16 cellular contexts compared by ENCODE assay signal in the genomic region with DNA sequence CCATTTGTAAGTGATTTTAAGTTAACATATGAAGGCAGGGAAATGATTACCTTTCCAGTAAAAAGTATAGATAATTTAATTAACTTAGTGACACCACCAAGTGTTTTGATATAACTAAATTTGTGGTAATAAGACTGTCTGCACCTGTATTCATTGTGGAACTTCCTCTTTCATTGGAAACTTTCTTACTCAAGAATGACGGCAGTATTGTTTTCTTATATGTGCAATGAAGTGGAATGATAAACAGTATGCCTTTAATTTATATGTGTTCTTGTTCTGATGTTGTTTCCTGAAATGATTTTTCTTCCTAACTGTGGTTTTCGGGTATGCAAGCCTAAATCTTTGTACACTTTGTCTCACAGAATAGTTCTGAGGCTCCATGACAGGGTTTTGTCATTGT. TPM values are rescaled to one million over a fixed set of nuclear protein-coding genes. Genes with fewer than 3 reads are reported as not detected.
DNase-seq lines count a peak whose midpoint lies in the region; ATAC-seq and TF ChIP-seq lines count a peak whose summit lies in the region.
"Had no signal": no experiment of that assay in that cellular context is flagged by ENCODE, and none has a peak within 500 bp of the region (broad histone marks: within the 10 kb centered on the region; RNA-seq: fewer than 3 reads in every experiment).

No MANE protein-coding gene starts in this region.

- no peaks in the 10 kb centered on the region for H3K79me2 ChIP-seq in DOHH2 (ENCODE audit: control insufficient read depth, low read length)

- no peaks in the 10 kb centered on the region for H4K20me1 ChIP-seq in DOHH2 (ENCODE audit: control insufficient read depth, insufficient read depth, low read depth, low read length)

- intact Hi-C loops in posterior cingulate gyrus (cut with DNase I) = no loop called here

- no peak for TF ChIP-seq EP300 in suprapubic skin (IDR thresholded peaks at IDR 0.05)

- H3K4me1 ChIP-seq in DOHH2 (ENCODE audit: control insufficient read depth, low read length) = peaks cover 52% of the 10 kb centered on the region
- no peaks in the 10 kb centered on the region for H3K4me1 ChIP-seq in suprapubic skin

- H3K27ac ChIP-seq in DOHH2 (ENCODE audit: low read depth, low read length) (peak overlapping the region; percentile 87), suprapubic skin (no peak overlapping the region)

- TF ChIP-seq CTCF in DOHH2 (IDR thresholded peaks at IDR 0.05; ENCODE audit: low read depth, low read length, poor library complexity, severe bottlenecking) = no peak
- no peak for TF ChIP-seq CTCF in suprapubic skin (IDR thresholded peaks at IDR 0.05)

- no peaks in the 10 kb centered on the region for H3K9me2 ChIP-seq in DOHH2 (replicated peaks; ENCODE audit: control insufficient read depth, low read length)

- H3K9me3 ChIP-seq in DOHH2 (ENCODE audit: control insufficient read depth, insufficient read depth, low read length) = no peaks in the 10 kb centered on the region
- H3K9me3 ChIP-seq in suprapubic skin = no peaks in the 10 kb centered on the region

- peaks cover 12% of the 10 kb centered on the region for H3F3A ChIP-seq in DOHH2 (ENCODE audit: control insufficient read depth, insufficient read depth)

- ATAC-seq in GM19351 (IDR thresholded peaks at IDR 0.05; ENCODE audit: unreplicated experiment) (peak; percentile 92), HG02623 (IDR thresholded peaks at IDR 0.05; ENCODE audit: unreplicated experiment) (peak; percentile 75), HG03460 (IDR thresholded peaks at IDR 0.05; ENCODE audit: unreplicated experiment) (peak; percentile 65)

- no peak for TF ChIP-seq POLR2A in suprapubic skin (IDR thresholded peaks at IDR 0.05)

- H3K36me3 ChIP-seq in DOHH2 (ENCODE audit: control insufficient read depth, low read length) = peaks cover 41% of the 10 kb centered on the region
- peaks cover 17% of the 10 kb centered on the region for H3K36me3 ChIP-seq in suprapubic skin

- 83% methylated on average over 2 of the region's 2 CpGs for WGBS in suprapubic skin

- H3K27me3 ChIP-seq in DOHH2 (ENCODE audit: control insufficient read depth, low read length) = no peaks in the 10 kb centered on the region
- no peaks in the 10 kb centered on the region for H3K27me3 ChIP-seq in suprapubic skin

- peak overlapping the region; percentile 58 for H3K4me3 ChIP-seq in DOHH2 (ENCODE audit: low read length)
- no peak overlapping the region for H3K4me3 ChIP-seq in suprapubic skin

- peak overlapping the region; percentile 69 for H3K4me2 ChIP-seq in DOHH2 (ENCODE audit: low read length)

- DNase-seq in posterior cingulate gyrus = no peak
- no peak for DNase-seq in suprapubic skin (ENCODE audit: low spot score in 2 of 2)
- no peak for DNase-seq in OCI-M2 (lab: John Stamatoyannopoulos, UW; ENCODE audit: unreplicated experiment)
- DNase-seq in NCI-H2107 treated with DMSO at 0.1 percent for 48 hours (lab: John Stamatoyannopoulos, UW; ENCODE audit: unreplicated experiment) = no peak
- DNase-seq: activated CD8-positive, alpha-beta memory T cell treated with anti-CD3 and anti-CD28 coated beads, Interleukin-2, amount 50 U/mL, for 4 hours; H7; midbrain; NCI-H1436; NCI-H748 treated with DMSO at 0.1 percent for 48 hours; SHP77; stimulated activated CD4-positive, alpha-beta T cell treated with anti-CD3 and anti-CD28 coated beads, Interleukin-1b, Interleukin-23, amount 100 ng/mL, for 48 hours; stimulated activated naive CD4-positive, alpha-beta T cell treated with Interleukin-2 at 50 U/mL for 16 hours had no signal

RNA-seq across cellular contexts. Expression of gene CASD1, which starts 46.4 kb away (rescaled TPM):
- total RNA-seq in suprapubic skin = 10 to 100 TPM in 3 of 4 donors, 1 to 10 TPM in 1; 9.0 to 15.1 (median 12.6) TPM
